20 cellular contexts compared by ENCODE assay signal in genomic region chr20:853406-853996, GRCh38. TPM values are rescaled to one million over a fixed set of nuclear protein-coding genes. Genes with fewer than 3 reads are reported as not detected.
A peak's percentile ranks its signal among the peaks of the same experiment; 100 is the strongest.
DNase-seq lines count a peak whose midpoint lies in the region; ATAC-seq, FAIRE-seq and TF ChIP-seq lines count a peak whose summit lies in the region.
"Had no signal": no experiment of that assay in that cellular context is flagged by ENCODE, and none has a peak within 500 bp of the region (broad histone marks: within the 10 kb centered on the region; RNA-seq: fewer than 3 reads in every experiment).

No MANE protein-coding gene starts in this region.

- no peaks in the 10 kb centered on the region for H3K79me2 ChIP-seq in astrocyte (ENCODE audit: insufficient read depth, low read length)

- no peaks in the 10 kb centered on the region for H3K27me3 Mint-ChIP-seq in T-helper 17 cell
- peaks cover 15% of the 10 kb centered on the region for H3K27me3 Mint-ChIP-seq in astrocyte (ENCODE audit: low read depth, unreplicated experiment)

- TF ChIP-seq RAD21 in A549 (conservative IDR thresholded peaks at IDR 0.05 in 1 of 2, IDR thresholded peaks at IDR 0.05 in 1 of 2), result no peak

- peaks cover 4% of the 10 kb centered on the region for H3K36me3 Mint-ChIP-seq in T-helper 17 cell (ENCODE audit: low read depth)
- peaks cover 6% of the 10 kb centered on the region for H3K36me3 Mint-ChIP-seq in astrocyte (ENCODE audit: low read depth, unreplicated experiment)

- peaks cover 38% of the 10 kb centered on the region for H3K4me1 Mint-ChIP-seq in T-helper 17 cell
- peaks cover 14% of the 10 kb centered on the region for H3K4me1 Mint-ChIP-seq in astrocyte (ENCODE audit: low read depth, unreplicated experiment)

- H3K27me3 ChIP-seq in astrocyte (ENCODE audit: insufficient read depth, low read length), result no peaks in the 10 kb centered on the region
- H3K27me3 ChIP-seq in upper lobe of right lung, result no peaks in the 10 kb centered on the region
- H3K27me3 ChIP-seq: body of pancreas, heart left ventricle had no signal

- TF ChIP-seq EP300 in A549 (IDR thresholded peaks at IDR 0.05), result no peak

- H3K9me3 ChIP-seq in A549 (no peaks in the 10 kb centered on the region), T-helper 17 cell (ENCODE audit: control insufficient read depth, low read length, poor library complexity, severe bottlenecking) (no peaks in the 10 kb centered on the region), astrocyte (ENCODE audit: insufficient read depth, low read depth, low read length) (no peaks in the 10 kb centered on the region), upper lobe of right lung (no peaks in the 10 kb centered on the region)
- H3K9me3 ChIP-seq: body of pancreas, heart left ventricle had no signal

- no peak for TF ChIP-seq POLR2A in A549 (IDR thresholded peaks at IDR 0.05; ENCODE audit: low read length)

- DNase-seq in NCI-H82 (lab: John Stamatoyannopoulos, UW) (peak; percentile 40), NCI-H82 treated with DMSO at 0.1 percent for 48 hours (lab: John Stamatoyannopoulos, UW; ENCODE audit: unreplicated experiment) (no peak), A549 (ENCODE audit: low read depth in 1 of 2, low spot score in 1 of 2) (no peak), T-helper 17 cell (no peak), astrocyte (ENCODE audit: low read depth) (no peak), upper lobe of right lung (no peak), NCI-H510A treated with DMSO at 0.1 percent for 48 hours (lab: John Stamatoyannopoulos, UW) (no peak)
- DNase-seq: body of pancreas; DMS153; heart left ventricle; left colon; mesendoderm; NCI-H146; NCI-H510A; occipital lobe; stimulated activated CD4-positive, alpha-beta T cell treated with anti-CD3 and anti-CD28 coated beads, Interleukin-2, amount 100 ng/mL, for 24 hours had no signal

- WGBS in A549 (ENCODE audit: missing lambda C conversion rate), result 95% methylated on average over 4 of the region's 4 CpGs

- peak overlapping the region; percentile 3 for H3K4me3 Mint-ChIP-seq in T-helper 17 cell
- H3K4me3 Mint-ChIP-seq in astrocyte (ENCODE audit: unreplicated experiment), result no peak overlapping the region

- H3K4me2 ChIP-seq in A549, result no peak overlapping the region
- no peak overlapping the region for H3K4me2 ChIP-seq in astrocyte (ENCODE audit: low read length)
- H3K4me2 ChIP-seq: KMS-11, smooth muscle cell had no signal

- TF ChIP-seq CTCF in A549 (IDR thresholded peaks at IDR 0.05) (no peak), astrocyte (IDR thresholded peaks at IDR 0.05; ENCODE audit: insufficient read depth, low read depth, low read length) (no peak), upper lobe of right lung (IDR thresholded peaks at IDR 0.05) (no peak)

- H3K27ac ChIP-seq in A549 (0 out of 6 replicates have a peak overlapping the region, but pooled peaks of 1 of the 2 experiments have one; percentile 31), astrocyte (ENCODE audit: low read depth, low read length) (no peak overlapping the region), upper lobe of right lung (no peak overlapping the region)
- H3K27ac ChIP-seq: 22Rv1, body of pancreas, heart left ventricle, KMS-11 had no signal

- no peak overlapping the region for H3K27ac Mint-ChIP-seq in T-helper 17 cell
- peak overlapping the region; percentile 3 for H3K27ac Mint-ChIP-seq in astrocyte (ENCODE audit: unreplicated experiment)

- no peak for ATAC-seq in A549
- no peak for ATAC-seq in T-helper 17 cell
- ATAC-seq in HG03460 (IDR thresholded peaks at IDR 0.05; ENCODE audit: unreplicated experiment), result no peak
- no peak for ATAC-seq in upper lobe of right lung
- ATAC-seq: body of pancreas, heart left ventricle, left colon had no signal

- no peak overlapping the region for H2AFZ ChIP-seq in astrocyte (ENCODE audit: low read depth, low read length)

- intact Hi-C loops in upper lobe of right lung (cut with DNase I), result no loop called here

- no peaks in the 10 kb centered on the region for H3K9me3 Mint-ChIP-seq in astrocyte (ENCODE audit: unreplicated experiment)

- FAIRE-seq in A549 (lab: Jason Lieb, UNC) (no peak), astrocyte (lab: Jason Lieb, UNC) (no peak)

- H3K36me3 ChIP-seq in astrocyte (ENCODE audit: insufficient read depth, low read length) (no peaks in the 10 kb centered on the region), upper lobe of right lung (no peaks in the 10 kb centered on the region)
- H3K36me3 ChIP-seq: heart left ventricle had no signal

- H3K4me3 ChIP-seq in A549, result no peak overlapping the region
- H3K4me3 ChIP-seq in astrocyte (ENCODE audit: insufficient read depth, low read depth, low read length), result no peak overlapping the region
- H3K4me3 ChIP-seq in upper lobe of right lung, result no peak overlapping the region
- H3K4me3 ChIP-seq: body of pancreas, heart left ventricle, smooth muscle cell had no signal

- H3K4me1 ChIP-seq in A549, result peaks cover 14% of the 10 kb centered on the region
- H3K4me1 ChIP-seq in astrocyte (ENCODE audit: insufficient read depth, low read length), result peaks cover 15% of the 10 kb centered on the region
- H3K4me1 ChIP-seq in upper lobe of right lung, result peaks cover 5% of the 10 kb centered on the region
- H3K4me1 ChIP-seq: body of pancreas had no signal

- H3K9ac ChIP-seq in astrocyte (ENCODE audit: low read length), result no peak overlapping the region
- H3K9ac ChIP-seq: KMS-11 had no signal

- no peaks in the 10 kb centered on the region for H4K20me1 ChIP-seq in astrocyte (ENCODE audit: insufficient read depth, low read length)

- CTCF ChIA-PET in A549 (lab: Yijun Ruan, JAX), result interaction anchor here (0.9 to 11.8 kb wide), 6 partner anchors 10 to 358 kb away, joined by 3 to 78 read pairs (median 4); no protein-coding TSS in a partner anchor

- POLR2A ChIA-PET in A549 (lab: Yijun Ruan, JAX), result no interaction called here

TF ChIP-seq in A549, 52 proteins besides CTCF, POLR2A, EP300 and RAD21:
- TF ChIP-seq FOSL2 (IDR thresholded peaks at IDR 0.05), result no peak
- peak; percentile 9; the same call in 1 of the 2 replicates for TF ChIP-seq FOSL2 (CRISPR knock-in tag; IDR thresholded peaks at IDR 0.05)
- no peak for TF ChIP-seq RFX5 (IDR thresholded peaks at IDR 0.05)

RNA-seq across cellular contexts. Expression of gene FAM110A, which starts 20.0 kb away (rescaled TPM):
- polyA plus RNA-seq in A549 (2011; rRNA removed) (3.1 TPM in 2 replicates), A549 (2017; fragmentation: RNase III; extraction: RNeasy Plus Mini Kit Qiagen cat#74134 plus additional on column Dnase treatment) (3.6 to 4.4 TPM (median 4.1 TPM) in 3 replicates)
- 7.4 and 10.3 TPM in 2 replicates for polyA plus RNA-seq in A549 (2012; cell fraction: cytosol; rRNA removed)
- 17.2 and 21.2 TPM in 2 replicates for polyA plus RNA-seq in A549 (2012; cell fraction: nucleus; rRNA removed)
- 2.3 and 2.6 TPM in 2 replicates for polyA minus RNA-seq in A549 (2011; rRNA and poly(A)+ RNA removed)
- total RNA-seq in T-helper 17 cell (10 to 100 TPM; 14.1 to 35.1 TPM), astrocyte (1.2 and 1.4 TPM in 2 replicates), upper lobe of right lung (16.8 TPM)
